In the genomic region with DNA sequence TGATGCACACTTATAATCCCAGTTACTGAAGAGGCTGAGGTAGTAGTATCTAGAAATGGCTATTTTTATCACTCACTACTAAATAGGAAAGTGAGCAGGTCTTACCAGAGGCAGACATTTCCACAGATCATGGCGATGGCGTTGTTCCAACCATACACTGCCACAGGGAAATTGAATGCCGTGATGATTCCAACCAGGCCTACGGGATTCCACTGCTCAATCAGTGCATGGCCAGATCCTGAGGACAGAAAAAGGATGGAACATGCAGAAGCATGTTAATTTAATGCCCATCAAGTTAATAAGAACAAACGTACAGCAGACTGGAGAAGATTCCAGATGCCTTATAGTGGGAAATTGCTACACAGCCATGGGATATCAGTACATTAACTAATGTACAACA, we compare ENCODE assay signal across 7 cellular contexts.
"Had no signal": no experiment of that assay in that cellular context is flagged by ENCODE, and none has a peak within 500 bp of the region (broad histone marks: within the 10 kb centered on the region; RNA-seq: fewer than 3 reads in every experiment).

No MANE protein-coding gene starts in this region.

- H3K27ac ChIP-seq: GM23248 had no signal

- H3K27me3 Mint-ChIP-seq: IgD-negative memory B cell had no signal

- H3K9me3 Mint-ChIP-seq: IgD-negative memory B cell had no signal

- H3K4me1 Mint-ChIP-seq: IgD-negative memory B cell had no signal

- H3K4me3 Mint-ChIP-seq: IgD-negative memory B cell had no signal

- H3K9ac ChIP-seq: GM23248 had no signal

- DNase-seq: GM23248, GOT3, H7, HCEC 1CT, KBM-7 had no signal

- H3K27ac Mint-ChIP-seq: IgD-negative memory B cell had no signal

- FAIRE-seq: HTR-8/SVneo had no signal

- H3K4me3 ChIP-seq: GM23248 had no signal

- H2AFZ ChIP-seq: GM23248 had no signal
